ENCODE assay signal across 8 cellular contexts in genomic region chr2:19351914-19352697, GRCh38. TPM values are rescaled to one million over a fixed set of nuclear protein-coding genes. Genes with fewer than 3 reads are reported as not detected.
A peak's percentile ranks its signal among the peaks of the same experiment; 100 is the strongest.
DNase-seq lines count a peak whose midpoint lies in the region; ATAC-seq, FAIRE-seq and TF ChIP-seq lines count a peak whose summit lies in the region.

No MANE protein-coding gene starts in this region.

- no peak for FAIRE-seq in HepG2 (lab: Jason Lieb, UNC)

- WGBS in HepG2 (ENCODE audit: low lambda C conversion rate) = 95% methylated on average over 23 of the region's 29 CpGs
- 9% methylated on average over 20 of the region's 29 CpGs for WGBS in right lobe of liver (ENCODE audit: insufficient coverage, low coverage, low lambda C conversion rate, missing lambda C conversion rate)

- no peak for TF ChIP-seq EP300 in HepG2 (IDR thresholded peaks at IDR 0.05; ENCODE audit: low read depth in 2 of 2, low read length in 2 of 2)
- no peak for TF ChIP-seq EP300 in HepG2 (CRISPR knock-in tag; IDR thresholded peaks at IDR 0.05; ENCODE audit: borderline replicate concordance)

- peaks cover 0 to 5% of the 10 kb centered on the region in 2 experiments; a peak in 2 of 5 replicates for H3K27me3 ChIP-seq in HepG2 (ENCODE audit: control insufficient read depth in 1 of 2, insufficient read depth in 2 of 2, low read length in 2 of 2)
- H3K27me3 ChIP-seq in right lobe of liver = peaks cover 15 to 53% of the 10 kb centered on the region in 2 donors
- H3K27me3 ChIP-seq in lower lobe of right lung (ENCODE audit: low read depth) = peaks cover 72% of the 10 kb centered on the region
- peaks cover 62% of the 10 kb centered on the region for H3K27me3 ChIP-seq in upper lobe of right lung

- H3K4me3 ChIP-seq in HepG2 (replicated peaks in 1 of 3; ENCODE audit: insufficient read depth in 1 of 3, low read depth in 2 of 3, low read length in 3 of 3) (no peak overlapping the region), right lobe of liver (no peak overlapping the region), lower lobe of right lung (peak overlapping the region; percentile 12), upper lobe of right lung (peak overlapping the region; percentile 15)

- H3K79me2 ChIP-seq in HepG2 (ENCODE audit: insufficient read depth, low read length) = peaks cover 6% of the 10 kb centered on the region

- CTCF ChIA-PET in HepG2 (lab: Yijun Ruan, JAX; ENCODE audit: low intra/inter-chr PET ratio, low total read pairs) = interaction anchor here (1.0 kb wide), 1 partner anchor 10 kb away, joined by 3 read pairs; no protein-coding TSS in a partner anchor

- H3K4me3 Mint-ChIP-seq in activated T-helper 17 cell treated with anti-CD3 and anti-CD28 coated beads, Interleukin-2, amount 50 U/mL, for 72 hours = peak overlapping the region; percentile 35

- H3K9ac ChIP-seq in HepG2 (ENCODE audit: insufficient read depth, low read depth, low read length) = no peak overlapping the region

- DNase-seq in HepG2 (ENCODE audit: low spot score) (no peak), right lobe of liver (no peak), lower lobe of right lung (no peak), upper lobe of right lung (no peak), GF-D8 (lab: John Stamatoyannopoulos, UW) (no peak)

- in situ Hi-C loops in HepG2 (cut with HindIII; ENCODE audit: extremely low pct_ligation_motif_present, low pct_unique_long_range_greater_than_20kb) = no loop called here

- no peaks in the 10 kb centered on the region for H3K9me3 ChIP-seq in HepG2 (ENCODE audit: low read length)
- no peaks in the 10 kb centered on the region for H3K9me3 ChIP-seq in right lobe of liver
- no peaks in the 10 kb centered on the region for H3K9me3 ChIP-seq in lower lobe of right lung
- no peaks in the 10 kb centered on the region for H3K9me3 ChIP-seq in upper lobe of right lung

- H3K4me1 ChIP-seq in HepG2 (ENCODE audit: insufficient read depth, low read length) (peaks cover 14% of the 10 kb centered on the region), right lobe of liver (peaks cover 0 to 20% (median 7%) of the 10 kb centered on the region in 4 donors), lower lobe of right lung (peaks cover 42% of the 10 kb centered on the region), upper lobe of right lung (peaks cover 15% of the 10 kb centered on the region)

- no peak overlapping the region for H3K27ac Mint-ChIP-seq in activated T-helper 17 cell treated with anti-CD3 and anti-CD28 coated beads, Interleukin-2, amount 50 U/mL, for 72 hours

- intact Hi-C loops in HepG2 (cut with micrococcal nuclease; ENCODE audit: unreplicated experiment) (no loop called here), right lobe of liver (cut with DNase I) (loop anchor here in 1 of 2 donors (10.0 kb wide), 1 partner anchor 513 kb away; no protein-coding TSS in a partner anchor), lower lobe of right lung (cut with DNase I) (no loop called here), upper lobe of right lung (cut with DNase I) (loop anchor here (10.0 kb wide), 2 partner anchors 513 to 607 kb away; no protein-coding TSS in a partner anchor)

- TF ChIP-seq POLR2A in HepG2 (IDR thresholded peaks at IDR 0.05; ENCODE audit: insufficient read depth in 1 of 2, low read depth in 2 of 2, low read length in 2 of 2) (no peak), right lobe of liver (IDR thresholded peaks at IDR 0.05) (no peak)

- no peaks in the 10 kb centered on the region for H3K9me3 Mint-ChIP-seq in activated T-helper 17 cell treated with anti-CD3 and anti-CD28 coated beads, Interleukin-2, amount 50 U/mL, for 72 hours

- TF ChIP-seq RAD21 in HepG2 (CRISPR knock-in tag; IDR thresholded peaks at IDR 0.05) = no peak

- TF ChIP-seq CTCF in HepG2 (CRISPR knock-in tag; IDR thresholded peaks at IDR 0.05) (no peak), right lobe of liver (IDR thresholded peaks at IDR 0.05) (no peak), lower lobe of right lung (IDR thresholded peaks at IDR 0.05) (no peak), upper lobe of right lung (IDR thresholded peaks at IDR 0.05) (no peak)

- H2AFZ ChIP-seq in HepG2 (ENCODE audit: low read length) = no peak overlapping the region

- H3K27ac ChIP-seq in HepG2 (ENCODE audit: extremely low read length, insufficient read depth, low read length) = no peak overlapping the region
- H3K27ac ChIP-seq in right lobe of liver = no peak overlapping the region
- no peak overlapping the region for H3K27ac ChIP-seq in lower lobe of right lung
- no peak overlapping the region for H3K27ac ChIP-seq in upper lobe of right lung

- H3K4me2 ChIP-seq in HepG2 (ENCODE audit: low read depth, low read length) = no peak overlapping the region

- H3K36me3 ChIP-seq in HepG2 (replicated peaks in 1 of 2; ENCODE audit: control insufficient read depth in 1 of 2, insufficient read depth in 2 of 2, low read length in 2 of 2) (no peaks in the 10 kb centered on the region), right lobe of liver (no peaks in the 10 kb centered on the region), lower lobe of right lung (peaks cover 5% of the 10 kb centered on the region), upper lobe of right lung (no peaks in the 10 kb centered on the region)

- ATAC-seq in HepG2 = no peak
- no peak for ATAC-seq in right lobe of liver
- ATAC-seq in activated T-helper 17 cell treated with anti-CD3 and anti-CD28 coated beads, Interleukin-2, amount 50 U/mL, for 72 hours (replicated peaks) = no peak
- no peak for ATAC-seq in lower lobe of right lung
- ATAC-seq in upper lobe of right lung = no peak
- ATAC-seq in GM18502 (IDR thresholded peaks at IDR 0.05; ENCODE audit: poor library complexity, unreplicated experiment) = no peak
- ATAC-seq in HG02678 (IDR thresholded peaks at IDR 0.05; ENCODE audit: unreplicated experiment) = no peak

- H3K36me3 Mint-ChIP-seq in activated T-helper 17 cell treated with anti-CD3 and anti-CD28 coated beads, Interleukin-2, amount 50 U/mL, for 72 hours (ENCODE audit: low read depth) = peaks cover 14% of the 10 kb centered on the region

- no peaks in the 10 kb centered on the region for H4K20me1 ChIP-seq in HepG2 (ENCODE audit: insufficient read depth, low read length)

- peaks cover 58% of the 10 kb centered on the region for H3K27me3 Mint-ChIP-seq in activated T-helper 17 cell treated with anti-CD3 and anti-CD28 coated beads, Interleukin-2, amount 50 U/mL, for 72 hours

- POLR2A ChIA-PET in HepG2 (lab: Yijun Ruan, JAX) = no interaction called here

- BruUV-seq in HepG2 (replicated peaks; lab: Mats Ljungman, UMichigan) = no TSS peak

- H3K4me1 Mint-ChIP-seq in activated T-helper 17 cell treated with anti-CD3 and anti-CD28 coated beads, Interleukin-2, amount 50 U/mL, for 72 hours = peaks cover 6% of the 10 kb centered on the region

TF ChIP-seq in HepG2, 621 proteins besides CTCF, POLR2A, EP300 and RAD21 (continues in another document):
- TF ChIP-seq ZNF781 (CRISPR knock-in tag; IDR thresholded peaks at IDR 0.05; ENCODE audit: borderline replicate concordance, not compliant biosample characterization) (no peak), CEBPB (IDR thresholded peaks at IDR 0.05; ENCODE audit: borderline replicate concordance, low read depth, low read length) (peak; percentile 64; the same call in 1 of the 2 replicates)
- TF ChIP-seq, protein P1, sequence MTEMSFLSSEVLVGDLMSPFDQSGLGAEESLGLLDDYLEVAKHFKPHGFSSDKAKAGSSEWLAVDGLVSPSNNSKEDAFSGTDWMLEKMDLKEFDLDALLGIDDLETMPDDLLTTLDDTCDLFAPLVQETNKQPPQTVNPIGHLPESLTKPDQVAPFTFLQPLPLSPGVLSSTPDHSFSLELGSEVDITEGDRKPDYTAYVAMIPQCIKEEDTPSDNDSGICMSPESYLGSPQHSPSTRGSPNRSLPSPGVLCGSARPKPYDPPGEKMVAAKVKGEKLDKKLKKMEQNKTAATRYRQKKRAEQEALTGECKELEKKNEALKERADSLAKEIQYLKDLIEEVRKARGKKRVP (CRISPR knock-in tag; IDR thresholded peaks at IDR 0.05) = peak in 1 of 2 experiments; percentile 80; a peak in 2 of 4 replicates
- TF ChIP-seq, protein P2, sequence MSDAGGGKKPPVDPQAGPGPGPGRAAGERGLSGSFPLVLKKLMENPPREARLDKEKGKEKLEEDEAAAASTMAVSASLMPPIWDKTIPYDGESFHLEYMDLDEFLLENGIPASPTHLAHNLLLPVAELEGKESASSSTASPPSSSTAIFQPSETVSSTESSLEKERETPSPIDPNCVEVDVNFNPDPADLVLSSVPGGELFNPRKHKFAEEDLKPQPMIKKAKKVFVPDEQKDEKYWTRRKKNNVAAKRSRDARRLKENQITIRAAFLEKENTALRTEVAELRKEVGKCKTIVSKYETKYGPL (CRISPR knock-in tag; IDR thresholded peaks at IDR 0.05) = no peak

RNA-seq across cellular contexts. Expression of gene OSR1, which starts 6.3 kb away (rescaled TPM):
- total RNA-seq in HepG2 (2016; rRNA removed; fragmentation: Illumina TruSeq; extraction: Trizol) = 0.81 and 1.1 TPM in 2 replicates
- 0.44 and 0.81 TPM in 2 replicates for total RNA-seq in HepG2 (2016; cell fraction: cytosol; rRNA removed; fragmentation: Illumina TruSeq; extraction: Trizol; ENCODE audit: low read depth)
- 0.49 and 1.2 TPM in 2 replicates for total RNA-seq in HepG2 (2016; cell fraction: insoluble cytoplasmic fraction; rRNA removed; fragmentation: Illumina TruSeq; extraction: Trizol)
- total RNA-seq in HepG2 (2016; cell fraction: membrane; rRNA removed; fragmentation: Illumina TruSeq; extraction: Trizol) = 1.00 and 1.0 TPM in 2 replicates
- total RNA-seq in HepG2 (2016; cell fraction: nucleus; rRNA removed; fragmentation: Illumina TruSeq; extraction: Trizol) = 0.90 and 1.1 TPM in 2 replicates
- 0.63 and 0.72 TPM in 2 replicates for polyA plus RNA-seq in HepG2 (2011; rRNA removed)
- 0.33 and 0.91 TPM in 2 replicates for polyA plus RNA-seq in HepG2 (2011; cell fraction: cytosol; rRNA removed)
- polyA plus RNA-seq in HepG2 (2011; cell fraction: nucleus; rRNA removed) = 1.4 and 2.1 TPM in 2 replicates
- 0.05 and 0.35 TPM in 2 replicates for polyA plus RNA-seq in HepG2 (2012)
- polyA plus RNA-seq in HepG2 (2016; cell fraction: cytosol; fragmentation: Illumina TruSeq; extraction: Trizol; ENCODE audit: low read depth) = 0.26 and 0.32 TPM in 2 replicates
- polyA plus RNA-seq in HepG2 (2016; cell fraction: insoluble cytoplasmic fraction; fragmentation: Illumina TruSeq; extraction: Trizol; ENCODE audit: low read depth) = 1.1 and 1.3 TPM in 2 replicates
- 0.49 TPM in 2 replicates for polyA plus RNA-seq in HepG2 (2016; cell fraction: membrane; fragmentation: Illumina TruSeq; extraction: Trizol; ENCODE audit: low read depth)
- polyA plus RNA-seq in HepG2 (2016; cell fraction: nucleus; fragmentation: Illumina TruSeq; extraction: Trizol; ENCODE audit: insufficient read depth, low read depth) = 1.7 and 2.3 TPM in 2 replicates
- 0.20 TPM in 1 of 2 replicates, not detected in the other for polyA minus RNA-seq in HepG2 (2011; rRNA and poly(A)+ RNA removed; ENCODE audit: low replicate concordance)
- polyA minus RNA-seq in HepG2 (2011; cell fraction: cytosol; rRNA and poly(A)+ RNA removed) = 0.26 TPM in 1 of 2 replicates, not detected in the other
- 0.39 and 0.75 TPM in 2 replicates for polyA minus RNA-seq in HepG2 (2011; cell fraction: nucleus; rRNA and poly(A)+ RNA removed)
- total RNA-seq in right lobe of liver = under 1 TPM in 5 of 6 experiments, not detected in 1; 0.10 to 0.51 (median 0.12) TPM
- not detected for total RNA-seq in activated T-helper 17 cell treated with anti-CD3 and anti-CD28 coated beads, Interleukin-2, amount 50 U/mL, for 72 hours
- total RNA-seq in lower lobe of right lung = 15.5 TPM
- total RNA-seq in upper lobe of right lung = 9.7 TPM

Comparison
In these comparisons a context has a peak if more than half of its experiments do, and no peak if none do; other contexts are left out.
1. H3K4me3 ChIP-seq: peak in lower lobe of right lung (single experiment) and upper lobe of right lung (single experiment); none in HepG2 (0 of 3) and right lobe of liver (0 of 3).